In the genomic region with DNA sequence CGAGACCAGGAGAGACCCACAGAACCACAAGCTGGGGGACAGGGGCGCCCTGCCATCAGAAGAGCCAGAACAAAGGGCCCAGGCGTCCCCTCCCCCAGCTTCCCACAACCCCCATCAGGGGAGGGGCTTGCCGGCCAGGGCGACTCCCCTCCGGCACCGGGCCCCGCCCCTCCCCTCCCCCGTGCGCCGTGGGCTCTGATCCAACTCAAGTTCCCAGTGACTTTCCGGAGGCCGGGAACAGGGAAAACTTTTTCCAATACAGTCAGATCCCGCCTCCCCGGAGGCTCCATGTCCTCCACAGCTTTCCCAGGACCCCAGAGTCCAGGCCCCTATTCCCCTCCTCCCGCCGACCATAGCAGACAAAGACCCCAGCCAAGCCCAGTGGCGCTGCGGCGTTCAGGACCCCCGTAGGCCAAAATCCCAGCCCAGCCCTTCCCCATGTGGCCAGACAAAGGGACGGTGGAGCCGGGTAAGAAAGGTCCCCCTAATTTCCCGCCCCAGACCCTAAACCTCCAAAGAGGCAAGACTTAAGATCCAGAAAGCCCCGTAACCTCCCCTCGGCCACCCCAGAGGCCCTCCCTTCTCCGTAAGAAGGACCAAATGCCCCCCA, we compare ENCODE assay signal across 8 cellular contexts. TPM values are rescaled to one million over a fixed set of nuclear protein-coding genes. Genes with fewer than 3 reads are reported as not detected.
DNase-seq lines count a peak whose midpoint lies in the region; ATAC-seq and TF ChIP-seq lines count a peak whose summit lies in the region.

No MANE protein-coding gene starts in this region.

- DNase-seq in NCI-H69 (lab: John Stamatoyannopoulos, UW) (peak; percentile 30), endothelial cell (ENCODE audit: low spot score) (peak; percentile 84), mesenchymal stem cell (peak; percentile 93), upper lobe of left lung (peak; percentile 78 to 94), SIG-M5 (lab: John Stamatoyannopoulos, UW) (no peak)
- no peak for DNase-seq in central memory CD4-positive, alpha-beta T cell

- H3F3A ChIP-seq in DOHH2 (ENCODE audit: control insufficient read depth, insufficient read depth): peaks cover 8% of the 10 kb centered on the region

- TF ChIP-seq CTCF in DOHH2 (IDR thresholded peaks at IDR 0.05; ENCODE audit: low read depth, low read length, poor library complexity, severe bottlenecking): no peak
- TF ChIP-seq CTCF in endothelial cell (IDR thresholded peaks at IDR 0.05; ENCODE audit: unreplicated experiment): no peak
- TF ChIP-seq CTCF in upper lobe of left lung (IDR thresholded peaks at IDR 0.05): no peak

- H3K9ac ChIP-seq in mesenchymal stem cell (ENCODE audit: low read length): peak overlapping the region; percentile 93

- peak overlapping the region; percentile 100 for H4K8ac ChIP-seq in mesenchymal stem cell (ENCODE audit: low read length)

- no peaks in the 10 kb centered on the region for H4K20me1 ChIP-seq in DOHH2 (ENCODE audit: control insufficient read depth, insufficient read depth, low read depth, low read length)

- peak overlapping the region; percentile 100 for H3K4ac ChIP-seq in mesenchymal stem cell (ENCODE audit: low read depth in 1 of 2, low read length in 2 of 2)

- H2AFZ ChIP-seq in mesenchymal stem cell (ENCODE audit: low read depth, low read length): peak overlapping the region; percentile 23

- H3K36me3 Mint-ChIP-seq in endothelial cell (ENCODE audit: low read depth, unreplicated experiment): peaks cover 19% of the 10 kb centered on the region

- peaks cover 18% of the 10 kb centered on the region for H3K27me3 Mint-ChIP-seq in endothelial cell (ENCODE audit: unreplicated experiment)

- H3K79me2 ChIP-seq in DOHH2 (ENCODE audit: control insufficient read depth, low read length): no peaks in the 10 kb centered on the region

- H4K91ac ChIP-seq in mesenchymal stem cell (ENCODE audit: low read length): peak overlapping the region; percentile 97

- TF ChIP-seq EP300 in upper lobe of left lung (IDR thresholded peaks at IDR 0.05): no peak

- peaks cover 28% of the 10 kb centered on the region for H3K4me1 Mint-ChIP-seq in endothelial cell (ENCODE audit: unreplicated experiment)

- H3K4me3 Mint-ChIP-seq in endothelial cell (ENCODE audit: unreplicated experiment): no peak overlapping the region

- H3K36me3 ChIP-seq in DOHH2 (ENCODE audit: control insufficient read depth, low read length) (no peaks in the 10 kb centered on the region), mesenchymal stem cell (ENCODE audit: control insufficient read depth in 1 of 2, insufficient read depth in 2 of 2, low read depth in 1 of 2, low read length in 2 of 2) (peaks cover 17 to 34% of the 10 kb centered on the region in 2 experiments), upper lobe of left lung (peaks cover 0 to 22% (median 15%) of the 10 kb centered on the region in 4 donors)

- peak overlapping the region; percentile 94 for H2BK15ac ChIP-seq in mesenchymal stem cell (ENCODE audit: low read depth, poor library complexity, severe bottlenecking)

- H3K4me3 ChIP-seq in DOHH2 (ENCODE audit: low read length): peak overlapping the region; percentile 46; the same call in 1 of the 2 replicates
- peak overlapping the region; percentile 83 to 90 for H3K4me3 ChIP-seq in mesenchymal stem cell (ENCODE audit: insufficient read depth in 1 of 2, low read depth in 1 of 2, low read length in 2 of 2)
- peak overlapping the region; percentile 72 to 90 (median 82) for H3K4me3 ChIP-seq in upper lobe of left lung

- H3K4me1 ChIP-seq in DOHH2 (ENCODE audit: control insufficient read depth, low read length): peaks cover 44% of the 10 kb centered on the region
- peaks cover 24% of the 10 kb centered on the region for H3K4me1 ChIP-seq in mesenchymal stem cell (ENCODE audit: control insufficient read depth, insufficient read depth, low read depth, low read length)
- H3K4me1 ChIP-seq in upper lobe of left lung: peaks cover 17 to 50% (median 36%) of the 10 kb centered on the region in 4 donors

- no peaks in the 10 kb centered on the region for H3K9me3 Mint-ChIP-seq in endothelial cell (ENCODE audit: unreplicated experiment)

- peak overlapping the region; percentile 98 for H3K27ac Mint-ChIP-seq in endothelial cell (ENCODE audit: unreplicated experiment)

- peak overlapping the region; percentile 72 to 93 for H2BK12ac ChIP-seq in mesenchymal stem cell (ENCODE audit: low read length in 2 of 2)

- peak overlapping the region; percentile 84 for H2BK5ac ChIP-seq in mesenchymal stem cell (ENCODE audit: low read depth, low read length, poor library complexity, severe bottlenecking)

- H3K4me2 ChIP-seq in DOHH2 (ENCODE audit: low read length): peak overlapping the region; percentile 56
- peak overlapping the region; percentile 79 for H3K4me2 ChIP-seq in mesenchymal stem cell (ENCODE audit: low read length, poor library complexity, severe bottlenecking)

- WGBS in mesenchymal stem cell: 0% methylated on average over 27 of the region's 27 CpGs
- WGBS in upper lobe of left lung, 2 donors: 3 to 5% methylated on average over 14 to 26 of the region's 27 CpGs

- peak overlapping the region in 1 of 2 experiments; percentile 75 for H3K23ac ChIP-seq in mesenchymal stem cell (ENCODE audit: low read length in 2 of 2)

- H3K18ac ChIP-seq in mesenchymal stem cell (ENCODE audit: low read depth in 1 of 2, low read length in 2 of 2): peak overlapping the region; percentile 92 to 100

- H3K9me2 ChIP-seq in DOHH2 (replicated peaks; ENCODE audit: control insufficient read depth, low read length): no peaks in the 10 kb centered on the region

- peaks cover 21% of the 10 kb centered on the region for H3K79me1 ChIP-seq in mesenchymal stem cell (replicated peaks; ENCODE audit: low read length, poor library complexity, severe bottlenecking)

- H2BK120ac ChIP-seq in mesenchymal stem cell (ENCODE audit: low read depth, low read length): peak overlapping the region; percentile 97

- peaks cover 46% of the 10 kb centered on the region for H3K27me3 ChIP-seq in DOHH2 (ENCODE audit: control insufficient read depth, low read length)
- H3K27me3 ChIP-seq in mesenchymal stem cell (ENCODE audit: control insufficient read depth in 1 of 2, insufficient read depth in 1 of 2, low read length in 2 of 2): no peaks in the 10 kb centered on the region
- peaks cover 0 to 4% (median 0%) of the 10 kb centered on the region in 4 donors for H3K27me3 ChIP-seq in upper lobe of left lung

- H3K14ac ChIP-seq in mesenchymal stem cell (ENCODE audit: low read length in 2 of 2): peak overlapping the region in 1 of 2 experiments; percentile 98

- TF ChIP-seq POLR2A in upper lobe of left lung (IDR thresholded peaks at IDR 0.05): peak in 1 of 4 donors; percentile 41

- H3K27ac ChIP-seq in DOHH2 (ENCODE audit: low read depth, low read length) (no peak overlapping the region), mesenchymal stem cell (ENCODE audit: low read length, poor library complexity, severe bottlenecking) (peak overlapping the region; percentile 96), upper lobe of left lung (peak overlapping the region; percentile 89 to 96 (median 94))

- H2AK5ac ChIP-seq in mesenchymal stem cell (ENCODE audit: low read length, severe bottlenecking): peak overlapping the region; percentile 93

- peak; percentile 34 to 63 for ATAC-seq in upper lobe of left lung (ENCODE audit: low FRiP score in 2 of 2)
- no peak for ATAC-seq in HG02852 (IDR thresholded peaks at IDR 0.05; ENCODE audit: unreplicated experiment)

- H3K9me3 ChIP-seq in DOHH2 (ENCODE audit: control insufficient read depth, insufficient read depth, low read length): no peaks in the 10 kb centered on the region
- H3K9me3 ChIP-seq in mesenchymal stem cell (ENCODE audit: control insufficient read depth, low read length): no peaks in the 10 kb centered on the region
- H3K9me3 ChIP-seq in upper lobe of left lung: no peaks in the 10 kb centered on the region

RNA-seq across cellular contexts. Expression of a gene that starts 0.7 kb away (rescaled TPM):
- total RNA-seq in endothelial cell (ENCODE audit: unreplicated experiment) (167 TPM), upper lobe of left lung (10 to 100 TPM; 13.6 to 38.0 (median 20.5) TPM)
- polyA plus RNA-seq in mesenchymal stem cell (2013, experiment 1 of 2): 72.7 TPM
- 73.6 TPM for polyA plus RNA-seq in mesenchymal stem cell (2013, experiment 2 of 2)

RNA-seq across cellular contexts. Expression of a gene that starts 2.1 kb away (rescaled TPM):
- total RNA-seq in endothelial cell (ENCODE audit: unreplicated experiment) (2.2 TPM), upper lobe of left lung (under 1 TPM in 3 of 6 donors, not detected in 3; 0.40 to 0.69 (median 0.61) TPM)
- polyA plus RNA-seq in mesenchymal stem cell (2013, experiment 1 of 2): 0.46 TPM
- 0.70 TPM for polyA plus RNA-seq in mesenchymal stem cell (2013, experiment 2 of 2)

RNA-seq across cellular contexts. Expression of a gene that starts 26.3 kb away (rescaled TPM):
- total RNA-seq in endothelial cell (ENCODE audit: unreplicated experiment) (not detected), upper lobe of left lung (100 to 1,000 TPM in 4 of 6 donors, 10 to 100 TPM in 2; 63.5 to 156 (median 123) TPM)
- polyA plus RNA-seq in mesenchymal stem cell (2013, experiment 1 of 2): not detected
- not detected for polyA plus RNA-seq in mesenchymal stem cell (2013, experiment 2 of 2)

RNA-seq across cellular contexts. Expression of a gene that starts 26.5 kb away (rescaled TPM):
- total RNA-seq in endothelial cell (ENCODE audit: unreplicated experiment) (0.26 TPM), upper lobe of left lung (1 to 10 TPM in 3 of 6 donors, under 1 TPM in 1, not detected in 2; 0.61 to 6.9 (median 1.6) TPM)
- polyA plus RNA-seq in mesenchymal stem cell (2013, experiment 1 of 2): not detected
- polyA plus RNA-seq in mesenchymal stem cell (2013, experiment 2 of 2): not detected

RNA-seq across cellular contexts. Expression of a gene that starts 36.6 kb away (rescaled TPM):
- total RNA-seq in endothelial cell (ENCODE audit: unreplicated experiment) (4.0 TPM), upper lobe of left lung (1 to 10 TPM in 5 of 6 donors, under 1 TPM in 1; 0.44 to 4.2 (median 2.0) TPM)
- polyA plus RNA-seq in mesenchymal stem cell (2013, experiment 1 of 2): 3.5 TPM
- polyA plus RNA-seq in mesenchymal stem cell (2013, experiment 2 of 2): 3.6 TPM

Comparison
In these comparisons a context has a peak if more than half of its experiments do, and no peak if none do; other contexts are left out.
1. DNase-seq: peak in NCI-H69 (single experiment), endothelial cell (single experiment), mesenchymal stem cell (single experiment) and upper lobe of left lung (2 of 2); none in SIG-M5 (single experiment) and central memory CD4-positive, alpha-beta T cell (single experiment).
2. RNA of a gene that starts 26.3 kb away (total RNA-seq): 63.5 to 156 TPM in upper lobe of left lung; not detected in endothelial cell (single experiment); every median in the first group is over 10 times any median in the second.
3. Peak in every context shown above with its lines, with median percentiles within 50 percentile points of each other: H3K4me3 ChIP-seq.